ENCODE assay signal across 8 cellular contexts in genomic region chr1:150281758-150282557, GRCh38. TPM values are rescaled to one million over a fixed set of nuclear protein-coding genes. Genes with fewer than 3 reads are reported as not detected.
DNase-seq lines count a peak whose midpoint lies in the region; ATAC-seq and TF ChIP-seq lines count a peak whose summit lies in the region.

TSS of gene CIART (plus strand) at chr1:150282554. CDS start at chr1:150283268, 714 bp downstream.

- H3K79me2 ChIP-seq in osteoblast (ENCODE audit: insufficient read depth, low read length), result peaks cover 12% of the 10 kb centered on the region

- H3K4me2 ChIP-seq in osteoblast (ENCODE audit: insufficient read depth, low read length), result peak within 1 kb of the TSS; percentile 98

- H2AFZ ChIP-seq in osteoblast (ENCODE audit: low read length), result peak within 1 kb of the TSS; percentile 98

- H3K27ac ChIP-seq in adrenal gland (peak within 1 kb of the TSS; percentile 88 to 97 (median 93)), cardiac muscle cell (peak within 1 kb of the TSS; percentile 69), osteoblast (ENCODE audit: low read depth, low read length) (peak within 1 kb of the TSS; percentile 89), testis (peak within 1 kb of the TSS; percentile 89 to 94)

- TF ChIP-seq CTCF in adrenal gland (IDR thresholded peaks at IDR 0.05), result no peak
- no peak for TF ChIP-seq CTCF in cardiac muscle cell (IDR thresholded peaks at IDR 0.05; ENCODE audit: low read depth, low read length)
- no peak for TF ChIP-seq CTCF in osteoblast (IDR thresholded peaks at IDR 0.05; ENCODE audit: extremely low read depth, low read depth, low read length)
- no peak for TF ChIP-seq CTCF in testis (IDR thresholded peaks at IDR 0.05)

- DNase-seq in AG20443 (ENCODE audit: low spot score) (peak; percentile 95), NCI-H1048 (lab: John Stamatoyannopoulos, UW) (peak; percentile 99), SW 1271 (lab: John Stamatoyannopoulos, UW) (peak; percentile 80 to 92), adrenal gland (peak; percentile 92 to 99 (median 99)), cardiac muscle cell (ENCODE audit: low read depth in 1 of 2, low spot score in 1 of 2) (peak; percentile 98 to 99), osteoblast (ENCODE audit: insufficient read length, low spot score, missing footprints) (peak; percentile 96), testis (peak; percentile 99)

- H4K20me1 ChIP-seq in osteoblast (ENCODE audit: insufficient read depth, low read length), result no peaks in the 10 kb centered on the region

- peak within 1 kb of the TSS; percentile 13 to 69 (median 58) for H3K4me3 ChIP-seq in adrenal gland
- H3K4me3 ChIP-seq in cardiac muscle cell, result peak within 1 kb of the TSS; percentile 34
- peak within 1 kb of the TSS; percentile 90 for H3K4me3 ChIP-seq in osteoblast (ENCODE audit: insufficient read depth, low read length)
- H3K4me3 ChIP-seq in testis, result peak within 1 kb of the TSS; percentile 60 to 65

- TF ChIP-seq POLR2A in adrenal gland (IDR thresholded peaks at IDR 0.05) (peak; percentile 58 to 80), testis (IDR thresholded peaks at IDR 0.05) (no peak)

- H3K27me3 ChIP-seq in adrenal gland (no peaks in the 10 kb centered on the region), cardiac muscle cell (no peaks in the 10 kb centered on the region), osteoblast (ENCODE audit: insufficient read depth, low read length) (no peaks in the 10 kb centered on the region), testis (no peaks in the 10 kb centered on the region)

- peaks cover 0 to 13% of the 10 kb centered on the region in 2 donors for H3K36me3 ChIP-seq in adrenal gland (replicated peaks in 1 of 2)
- peaks cover 14% of the 10 kb centered on the region for H3K36me3 ChIP-seq in cardiac muscle cell
- peaks cover 27% of the 10 kb centered on the region for H3K36me3 ChIP-seq in osteoblast (ENCODE audit: insufficient read depth, low read length)
- no peaks in the 10 kb centered on the region for H3K36me3 ChIP-seq in testis (ENCODE audit: low read depth, missing control alignments)

- ATAC-seq in GM21390 (IDR thresholded peaks at IDR 0.05; ENCODE audit: unreplicated experiment), result peak; percentile 72

- H3K4me1 ChIP-seq in adrenal gland (replicated peaks in 1 of 2) (peaks cover 12 to 15% of the 10 kb centered on the region in 2 donors), cardiac muscle cell (ENCODE audit: low read depth) (peaks cover 6% of the 10 kb centered on the region), osteoblast (ENCODE audit: insufficient read depth, low read length) (peaks cover 24% of the 10 kb centered on the region), testis (peaks cover 15% of the 10 kb centered on the region)

- WGBS in adrenal gland, 4 donors, result 1% methylated on average over 38 to 46 of the region's 46 CpGs
- 1% methylated on average over 44 to 46 of the region's 46 CpGs for WGBS in testis, 2 donors

- H3K9me3 ChIP-seq in adrenal gland (replicated peaks in 1 of 3) (no peaks in the 10 kb centered on the region), cardiac muscle cell (ENCODE audit: low read depth) (no peaks in the 10 kb centered on the region), osteoblast (ENCODE audit: low read depth, low read length) (no peaks in the 10 kb centered on the region), testis (no peaks in the 10 kb centered on the region)

- intact Hi-C loops in adrenal gland (cut with DNase I), result no loop called here
- intact Hi-C loops in testis (cut with DNase I; ENCODE audit: low total_unique reads), result no loop called here

RNA-seq across cellular contexts. Expression of gene CIART, which starts in this region (rescaled TPM):
- total RNA-seq in adrenal gland, result 10 to 100 TPM in 3 of 8 donors, 1 to 10 TPM in 5; 7.0 to 11.8 (median 9.2) TPM
- polyA plus RNA-seq in adrenal gland, result 10 to 100 TPM in 2 of 3 donors, 1 to 10 TPM in 1; 8.9 to 24.6 (median 19.2) TPM
- total RNA-seq in cardiac muscle cell, result 15.4 and 17.7 TPM in 2 replicates
- polyA plus RNA-seq in cardiac muscle cell, result 19.0 and 20.6 TPM in 2 replicates
- total RNA-seq in osteoblast, result 15.6 and 16.3 TPM in 2 replicates
- total RNA-seq in testis, result 10 to 100 TPM; 10.3 to 10.6 TPM
- 11.8 TPM for polyA plus RNA-seq in testis (ENCODE audit: insufficient read depth, low read depth, low replicate concordance)

Comparison
In these comparisons a context has a peak if more than half of its experiments do, and no peak if none do; other contexts are left out.
1. Peak in every context shown above with its lines: DNase-seq, ATAC-seq, H3K4me3 ChIP-seq and H3K27ac ChIP-seq.
2. H3K4me3 ChIP-seq: peak in every context shown above with its lines; median percentile 90 in osteoblast; 62 in testis; 58 in adrenal gland; 34 in cardiac muscle cell.